ENCODE assay signal across 14 cellular contexts in genomic region chr1:182668633-182669032, GRCh38. TPM values are rescaled to one million over a fixed set of nuclear protein-coding genes. Genes with fewer than 3 reads are reported as not detected.
DNase-seq lines count a peak whose midpoint lies in the region; ATAC-seq and TF ChIP-seq lines count a peak whose summit lies in the region.
"Had no signal": no experiment of that assay in that cellular context is flagged by ENCODE, and none has a peak within 500 bp of the region (broad histone marks: within the 10 kb centered on the region; RNA-seq: fewer than 3 reads in every experiment).

No MANE protein-coding gene starts in this region.

- no peaks in the 10 kb centered on the region for H3K36me3 Mint-ChIP-seq in activated naive CD8-positive, alpha-beta T cell treated with anti-CD3 and anti-CD28 coated beads for 36 hours
- no peaks in the 10 kb centered on the region for H3K36me3 Mint-ChIP-seq in activated naive CD8-positive, alpha-beta T cell treated with anti-CD3 and anti-CD28 coated beads, Interleukin-2, amount 50 U/mL, for 24 hours (ENCODE audit: low read depth)
- H3K36me3 Mint-ChIP-seq in brain: no peaks in the 10 kb centered on the region
- H3K36me3 Mint-ChIP-seq: CD4-positive, CD25-positive, alpha-beta regulatory T cell had no signal

- no peak overlapping the region for H3K4me3 Mint-ChIP-seq in activated naive CD8-positive, alpha-beta T cell treated with anti-CD3 and anti-CD28 coated beads for 36 hours
- no peak overlapping the region for H3K4me3 Mint-ChIP-seq in activated naive CD8-positive, alpha-beta T cell treated with anti-CD3 and anti-CD28 coated beads, Interleukin-2, amount 50 U/mL, for 24 hours
- H3K4me3 Mint-ChIP-seq in brain: peak overlapping the region in 1 of 5 experiments; percentile 25
- H3K4me3 Mint-ChIP-seq: CD4-positive, CD25-positive, alpha-beta regulatory T cell had no signal

- WGBS in thyroid gland, 2 donors: 37 to 53% methylated on average over 11 of the region's 11 CpGs

- no peaks in the 10 kb centered on the region for H3K9me3 Mint-ChIP-seq in activated naive CD8-positive, alpha-beta T cell treated with anti-CD3 and anti-CD28 coated beads for 36 hours
- H3K9me3 Mint-ChIP-seq in activated naive CD8-positive, alpha-beta T cell treated with anti-CD3 and anti-CD28 coated beads, Interleukin-2, amount 50 U/mL, for 24 hours: no peaks in the 10 kb centered on the region
- no peaks in the 10 kb centered on the region for H3K9me3 Mint-ChIP-seq in brain
- H3K9me3 Mint-ChIP-seq: CD4-positive, CD25-positive, alpha-beta regulatory T cell had no signal

- H3K4me3 ChIP-seq in thyroid gland (replicated peaks in 1 of 3): no peak overlapping the region
- H3K4me3 ChIP-seq: BLaER1 treated with 17β-estradiol and CSF1 and Interleukin-3, amounts not matched to agents 10 nM and 100 nM had no signal

- H3K27ac ChIP-seq in thyroid gland: peak overlapping the region; percentile 63 to 83 (median 81)
- H3K27ac ChIP-seq: BLaER1 treated with 17β-estradiol and CSF1 and Interleukin-3, amounts not matched to agents 10 nM and 100 nM had no signal

- no peaks in the 10 kb centered on the region for H3K36me3 ChIP-seq in thyroid gland
- H3K36me3 ChIP-seq: BLaER1 treated with 17β-estradiol and CSF1 and Interleukin-3, amounts not matched to agents 10 nM and 100 nM had no signal

- H3K9me3 ChIP-seq in thyroid gland: no peaks in the 10 kb centered on the region
- H3K9me3 ChIP-seq: BLaER1 treated with 17β-estradiol and CSF1 and Interleukin-3, amounts not matched to agents 10 nM and 100 nM had no signal

- H3K4me1 Mint-ChIP-seq in activated naive CD8-positive, alpha-beta T cell treated with anti-CD3 and anti-CD28 coated beads for 36 hours: peaks cover 7% of the 10 kb centered on the region
- H3K4me1 Mint-ChIP-seq in activated naive CD8-positive, alpha-beta T cell treated with anti-CD3 and anti-CD28 coated beads, Interleukin-2, amount 50 U/mL, for 24 hours: no peaks in the 10 kb centered on the region
- H3K4me1 Mint-ChIP-seq in brain: peaks cover 93% of the 10 kb centered on the region

- TF ChIP-seq POLR2A in thyroid gland (IDR thresholded peaks at IDR 0.05): peak in 1 of 2 donors; percentile 44

- intact Hi-C loops in thyroid gland (cut with DNase I): loop anchor here (10.0 kb wide), 1 partner anchor 54 kb away; no protein-coding TSS in a partner anchor

- no peak for ATAC-seq in activated naive CD8-positive, alpha-beta T cell treated with anti-CD3 and anti-CD28 coated beads, Interleukin-2, amount 50 U/mL, for 24 hours
- ATAC-seq in GM21529 (IDR thresholded peaks at IDR 0.05; ENCODE audit: unreplicated experiment): no peak
- ATAC-seq: HCT116 had no signal

- DNase-seq in activated naive CD8-positive, alpha-beta T cell treated with anti-CD3 and anti-CD28 coated beads for 36 hours: no peak
- DNase-seq in activated naive CD8-positive, alpha-beta T cell treated with anti-CD3 and anti-CD28 coated beads, Interleukin-2, amount 50 U/mL, for 24 hours: no peak
- DNase-seq in left kidney (ENCODE audit: low read depth, low spot score) (peak; percentile 69), thyroid gland (peak; percentile 96 to 97), medulla oblongata (ENCODE audit: extremely low spot score) (no peak), superior temporal gyrus (ENCODE audit: extremely low spot score) (no peak)
- DNase-seq: 8988T; ACHN; CD4-positive, CD25-positive, alpha-beta regulatory T cell; GF-D8 had no signal

- no peaks in the 10 kb centered on the region for H3K27me3 ChIP-seq in thyroid gland
- H3K27me3 ChIP-seq: BLaER1 treated with 17β-estradiol and CSF1 and Interleukin-3, amounts not matched to agents 10 nM and 100 nM had no signal

- TF ChIP-seq CTCF in brain (conservative IDR thresholded peaks at IDR 0.05) (no peak), thyroid gland (IDR thresholded peaks at IDR 0.05) (no peak)

- H3K27ac Mint-ChIP-seq in activated naive CD8-positive, alpha-beta T cell treated with anti-CD3 and anti-CD28 coated beads for 36 hours: peak overlapping the region; percentile 9
- no peak overlapping the region for H3K27ac Mint-ChIP-seq in activated naive CD8-positive, alpha-beta T cell treated with anti-CD3 and anti-CD28 coated beads, Interleukin-2, amount 50 U/mL, for 24 hours
- H3K27ac Mint-ChIP-seq in brain: peak overlapping the region in 3 of 5 experiments; percentile 35 to 81 (median 70)
- H3K27ac Mint-ChIP-seq: CD4-positive, CD25-positive, alpha-beta regulatory T cell had no signal

- peaks cover 32% of the 10 kb centered on the region for H3K27me3 Mint-ChIP-seq in activated naive CD8-positive, alpha-beta T cell treated with anti-CD3 and anti-CD28 coated beads for 36 hours
- H3K27me3 Mint-ChIP-seq in activated naive CD8-positive, alpha-beta T cell treated with anti-CD3 and anti-CD28 coated beads, Interleukin-2, amount 50 U/mL, for 24 hours: peaks cover 31% of the 10 kb centered on the region
- H3K27me3 Mint-ChIP-seq in brain: no peaks in the 10 kb centered on the region

- peaks cover 24 to 47% of the 10 kb centered on the region in 2 donors for H3K4me1 ChIP-seq in thyroid gland

RNA-seq across cellular contexts. Expression of gene RGS8, which starts 15.8 kb away (rescaled TPM):
- total RNA-seq in activated naive CD8-positive, alpha-beta T cell treated with anti-CD3 and anti-CD28 coated beads for 36 hours: not detected
- 9.7 TPM for polyA plus RNA-seq in brain (ENCODE audit: insufficient read depth, low read depth, low replicate concordance)
- total RNA-seq in thyroid gland: 1 to 10 TPM; 2.4 to 5.9 (median 5.0) TPM
- total RNA-seq: CD4-positive, CD25-positive, alpha-beta regulatory T cell had no signal
- polyA plus RNA-seq: CD4-positive, CD25-positive, alpha-beta regulatory T cell had no signal

Comparison
In these comparisons a context has a peak if more than half of its experiments do, and no peak if none do; other contexts are left out.
1. DNase-seq: peak in left kidney (single experiment) and thyroid gland (2 of 2); none in activated naive CD8-positive, alpha-beta T cell treated with anti-CD3 and anti-CD28 coated beads for 36 hours (single experiment), activated naive CD8-positive, alpha-beta T cell treated with anti-CD3 and anti-CD28 coated beads, Interleukin-2, amount 50 U/mL, for 24 hours (single experiment), medulla oblongata (single experiment) and superior temporal gyrus (single experiment).